In the genomic region with DNA sequence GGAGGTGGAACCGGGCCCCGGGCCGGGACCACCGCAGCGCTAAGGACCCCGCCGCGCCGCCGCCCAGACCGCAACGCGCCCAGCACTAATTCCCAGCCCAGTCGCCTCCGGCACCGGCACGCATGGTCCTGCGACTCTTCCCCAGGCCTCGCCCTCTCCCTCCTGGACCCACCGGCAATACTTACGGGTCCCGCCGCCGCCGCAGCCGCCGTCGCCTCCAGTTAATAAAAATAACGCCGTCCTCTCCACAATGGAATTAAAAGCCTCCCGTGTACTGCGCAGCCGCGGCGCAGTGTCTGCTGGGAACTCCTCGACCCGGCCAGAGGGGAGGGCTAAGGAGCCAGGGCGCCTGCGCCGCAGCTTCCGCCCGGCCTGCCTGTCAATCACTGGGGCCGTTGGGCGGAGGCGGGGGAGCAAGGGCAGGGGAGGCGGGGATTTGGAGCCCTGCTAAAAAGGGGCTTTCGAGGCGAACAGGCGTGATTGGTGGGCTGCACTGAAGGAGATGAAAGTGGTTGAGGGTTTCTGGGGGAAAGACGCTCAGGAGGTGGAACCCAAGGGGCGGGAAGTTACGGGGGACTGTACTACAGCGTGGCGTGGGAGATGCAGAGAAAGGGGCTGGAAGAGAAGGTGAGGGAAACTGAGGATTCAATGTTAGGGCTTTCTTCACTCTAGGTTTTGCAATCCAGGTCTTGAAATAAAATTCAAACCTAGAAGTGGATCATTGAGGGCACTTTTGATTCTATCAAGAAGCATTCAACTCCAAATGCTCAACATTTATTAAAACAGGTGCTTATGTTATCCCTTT, we compare ENCODE assay signal across 1 cellular context.
TF ChIP-seq lines count a peak whose summit lies in the region.

A gene with protein sequence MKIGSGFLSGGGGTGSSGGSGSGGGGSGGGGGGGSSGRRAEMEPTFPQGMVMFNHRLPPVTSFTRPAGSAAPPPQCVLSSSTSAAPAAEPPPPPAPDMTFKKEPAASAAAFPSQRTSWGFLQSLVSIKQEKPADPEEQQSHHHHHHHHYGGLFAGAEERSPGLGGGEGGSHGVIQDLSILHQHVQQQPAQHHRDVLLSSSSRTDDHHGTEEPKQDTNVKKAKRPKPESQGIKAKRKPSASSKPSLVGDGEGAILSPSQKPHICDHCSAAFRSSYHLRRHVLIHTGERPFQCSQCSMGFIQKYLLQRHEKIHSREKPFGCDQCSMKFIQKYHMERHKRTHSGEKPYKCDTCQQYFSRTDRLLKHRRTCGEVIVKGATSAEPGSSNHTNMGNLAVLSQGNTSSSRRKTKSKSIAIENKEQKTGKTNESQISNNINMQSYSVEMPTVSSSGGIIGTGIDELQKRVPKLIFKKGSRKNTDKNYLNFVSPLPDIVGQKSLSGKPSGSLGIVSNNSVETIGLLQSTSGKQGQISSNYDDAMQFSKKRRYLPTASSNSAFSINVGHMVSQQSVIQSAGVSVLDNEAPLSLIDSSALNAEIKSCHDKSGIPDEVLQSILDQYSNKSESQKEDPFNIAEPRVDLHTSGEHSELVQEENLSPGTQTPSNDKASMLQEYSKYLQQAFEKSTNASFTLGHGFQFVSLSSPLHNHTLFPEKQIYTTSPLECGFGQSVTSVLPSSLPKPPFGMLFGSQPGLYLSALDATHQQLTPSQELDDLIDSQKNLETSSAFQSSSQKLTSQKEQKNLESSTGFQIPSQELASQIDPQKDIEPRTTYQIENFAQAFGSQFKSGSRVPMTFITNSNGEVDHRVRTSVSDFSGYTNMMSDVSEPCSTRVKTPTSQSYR (minus strand): TSS at position 276 of the 805 bp plus-strand sequence. CDS start 331 bp downstream, outside the sequence.

TF ChIP-seq in K562, 482 proteins besides CTCF, POLR2A, EP300 and RAD21 (continued from another document and continues in another):
- TF ChIP-seq, protein P1, sequence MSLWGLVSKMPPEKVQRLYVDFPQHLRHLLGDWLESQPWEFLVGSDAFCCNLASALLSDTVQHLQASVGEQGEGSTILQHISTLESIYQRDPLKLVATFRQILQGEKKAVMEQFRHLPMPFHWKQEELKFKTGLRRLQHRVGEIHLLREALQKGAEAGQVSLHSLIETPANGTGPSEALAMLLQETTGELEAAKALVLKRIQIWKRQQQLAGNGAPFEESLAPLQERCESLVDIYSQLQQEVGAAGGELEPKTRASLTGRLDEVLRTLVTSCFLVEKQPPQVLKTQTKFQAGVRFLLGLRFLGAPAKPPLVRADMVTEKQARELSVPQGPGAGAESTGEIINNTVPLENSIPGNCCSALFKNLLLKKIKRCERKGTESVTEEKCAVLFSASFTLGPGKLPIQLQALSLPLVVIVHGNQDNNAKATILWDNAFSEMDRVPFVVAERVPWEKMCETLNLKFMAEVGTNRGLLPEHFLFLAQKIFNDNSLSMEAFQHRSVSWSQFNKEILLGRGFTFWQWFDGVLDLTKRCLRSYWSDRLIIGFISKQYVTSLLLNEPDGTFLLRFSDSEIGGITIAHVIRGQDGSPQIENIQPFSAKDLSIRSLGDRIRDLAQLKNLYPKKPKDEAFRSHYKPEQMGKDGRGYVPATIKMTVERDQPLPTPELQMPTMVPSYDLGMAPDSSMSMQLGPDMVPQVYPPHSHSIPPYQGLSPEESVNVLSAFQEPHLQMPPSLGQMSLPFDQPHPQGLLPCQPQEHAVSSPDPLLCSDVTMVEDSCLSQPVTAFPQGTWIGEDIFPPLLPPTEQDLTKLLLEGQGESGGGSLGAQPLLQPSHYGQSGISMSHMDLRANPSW (CRISPR knock-in tag; IDR thresholded peaks at IDR 0.05): no peak
- TF ChIP-seq ZNF551 (CRISPR knock-in tag; IDR thresholded peaks at IDR 0.05): no peak
- no peak for TF ChIP-seq KLF10 (CRISPR knock-in tag; IDR thresholded peaks at IDR 0.05)
- no peak for TF ChIP-seq EWSR1 (IDR thresholded peaks at IDR 0.05; ENCODE audit: borderline replicate concordance, low read depth, partially characterized antibody)
- TF ChIP-seq ILF3 (IDR thresholded peaks at IDR 0.05; ENCODE audit: borderline replicate concordance): no peak
- no peak for TF ChIP-seq MAFK (IDR thresholded peaks at IDR 0.05; ENCODE audit: low read length)
- no peak for TF ChIP-seq HLTF (IDR thresholded peaks at IDR 0.05)
- TF ChIP-seq PHB (CRISPR knock-in tag; IDR thresholded peaks at IDR 0.05): no peak
- TF ChIP-seq LARP7 (IDR thresholded peaks at IDR 0.05): peak; percentile 78; the same call in 1 of the 2 replicates
- TF ChIP-seq, protein P2, sequence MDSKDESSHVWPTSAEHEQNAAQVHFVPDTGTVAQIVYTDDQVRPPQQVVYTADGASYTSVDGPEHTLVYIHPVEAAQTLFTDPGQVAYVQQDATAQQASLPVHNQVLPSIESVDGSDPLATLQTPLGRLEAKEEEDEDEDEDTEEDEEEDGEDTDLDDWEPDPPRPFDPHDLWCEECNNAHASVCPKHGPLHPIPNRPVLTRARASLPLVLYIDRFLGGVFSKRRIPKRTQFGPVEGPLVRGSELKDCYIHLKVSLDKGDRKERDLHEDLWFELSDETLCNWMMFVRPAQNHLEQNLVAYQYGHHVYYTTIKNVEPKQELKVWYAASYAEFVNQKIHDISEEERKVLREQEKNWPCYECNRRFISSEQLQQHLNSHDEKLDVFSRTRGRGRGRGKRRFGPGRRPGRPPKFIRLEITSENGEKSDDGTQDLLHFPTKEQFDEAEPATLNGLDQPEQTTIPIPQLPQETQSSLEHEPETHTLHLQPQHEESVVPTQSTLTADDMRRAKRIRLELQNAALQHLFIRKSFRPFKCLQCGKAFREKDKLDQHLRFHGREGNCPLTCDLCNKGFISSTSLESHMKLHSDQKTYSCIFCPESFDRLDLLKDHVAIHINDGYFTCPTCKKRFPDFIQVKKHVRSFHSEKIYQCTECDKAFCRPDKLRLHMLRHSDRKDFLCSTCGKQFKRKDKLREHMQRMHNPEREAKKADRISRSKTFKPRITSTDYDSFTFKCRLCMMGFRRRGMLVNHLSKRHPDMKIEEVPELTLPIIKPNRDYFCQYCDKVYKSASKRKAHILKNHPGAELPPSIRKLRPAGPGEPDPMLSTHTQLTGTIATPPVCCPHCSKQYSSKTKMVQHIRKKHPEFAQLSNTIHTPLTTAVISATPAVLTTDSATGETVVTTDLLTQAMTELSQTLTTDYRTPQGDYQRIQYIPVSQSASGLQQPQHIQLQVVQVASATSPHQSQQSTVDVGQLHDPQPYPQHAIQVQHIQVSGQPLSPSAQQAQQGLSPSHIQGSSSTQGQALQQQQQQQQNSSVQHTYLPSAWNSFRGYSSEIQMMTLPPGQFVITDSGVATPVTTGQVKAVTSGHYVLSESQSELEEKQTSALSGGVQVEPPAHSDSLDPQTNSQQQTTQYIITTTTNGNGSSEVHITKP (IDR thresholded peaks at IDR 0.05; ENCODE audit: partially characterized antibody): peak; percentile 5
- TF ChIP-seq NR2C2 (CRISPR knock-in tag; IDR thresholded peaks at IDR 0.05): no peak
- TF ChIP-seq NR2C2 (tag; IDR thresholded peaks at IDR 0.05): peak; percentile 71; the same call in 1 of the 2 replicates
- TF ChIP-seq ZKSCAN1 (IDR thresholded peaks at IDR 0.05; ENCODE audit: low read depth, low read length): no peak
- no peak for TF ChIP-seq TEAD4 (IDR thresholded peaks at IDR 0.05; ENCODE audit: low read length)
- no peak for TF ChIP-seq TEAD4 (CRISPR knock-in tag; IDR thresholded peaks at IDR 0.05; ENCODE audit: borderline replicate concordance)
- TF ChIP-seq, protein P3, sequence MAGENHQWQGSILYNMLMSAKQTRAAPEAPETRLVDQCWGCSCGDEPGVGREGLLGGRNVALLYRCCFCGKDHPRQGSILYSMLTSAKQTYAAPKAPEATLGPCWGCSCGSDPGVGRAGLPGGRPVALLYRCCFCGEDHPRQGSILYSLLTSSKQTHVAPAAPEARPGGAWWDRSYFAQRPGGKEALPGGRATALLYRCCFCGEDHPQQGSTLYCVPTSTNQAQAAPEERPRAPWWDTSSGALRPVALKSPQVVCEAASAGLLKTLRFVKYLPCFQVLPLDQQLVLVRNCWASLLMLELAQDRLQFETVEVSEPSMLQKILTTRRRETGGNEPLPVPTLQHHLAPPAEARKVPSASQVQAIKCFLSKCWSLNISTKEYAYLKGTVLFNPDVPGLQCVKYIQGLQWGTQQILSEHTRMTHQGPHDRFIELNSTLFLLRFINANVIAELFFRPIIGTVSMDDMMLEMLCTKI (IDR thresholded peaks at IDR 0.05; ENCODE audit: partially characterized antibody): no peak
- TF ChIP-seq ARHGAP35 (IDR thresholded peaks at IDR 0.05; ENCODE audit: partially characterized antibody): no peak
- TF ChIP-seq PHF8 (IDR thresholded peaks at IDR 0.05; ENCODE audit: borderline replicate concordance, low read length): peak; percentile 92
- no peak; the same call in 1 of the 2 replicates for TF ChIP-seq ETV5 (CRISPR knock-in tag; IDR thresholded peaks at IDR 0.05; ENCODE audit: low read depth)
- no peak for TF ChIP-seq IFI16 (CRISPR knock-in tag; IDR thresholded peaks at IDR 0.05)
- TF ChIP-seq, protein P4, sequence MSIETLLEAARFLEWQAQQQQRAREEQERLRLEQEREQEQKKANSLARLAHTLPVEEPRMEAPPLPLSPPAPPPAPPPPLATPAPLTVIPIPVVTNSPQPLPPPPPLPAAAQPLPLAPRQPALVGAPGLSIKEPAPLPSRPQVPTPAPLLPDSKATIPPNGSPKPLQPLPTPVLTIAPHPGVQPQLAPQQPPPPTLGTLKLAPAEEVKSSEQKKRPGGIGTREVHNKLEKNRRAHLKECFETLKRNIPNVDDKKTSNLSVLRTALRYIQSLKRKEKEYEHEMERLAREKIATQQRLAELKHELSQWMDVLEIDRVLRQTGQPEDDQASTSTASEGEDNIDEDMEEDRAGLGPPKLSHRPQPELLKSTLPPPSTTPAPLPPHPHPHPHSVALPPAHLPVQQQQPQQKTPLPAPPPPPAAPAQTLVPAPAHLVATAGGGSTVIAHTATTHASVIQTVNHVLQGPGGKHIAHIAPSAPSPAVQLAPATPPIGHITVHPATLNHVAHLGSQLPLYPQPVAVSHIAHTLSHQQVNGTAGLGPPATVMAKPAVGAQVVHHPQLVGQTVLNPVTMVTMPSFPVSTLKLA (conservative IDR thresholded peaks at IDR 0.05): 0 out of 4 replicates have a peak, but pooled peaks of 1 of the 2 experiments have one; percentile 19
- TF ChIP-seq SIX5 (IDR thresholded peaks at IDR 0.05; ENCODE audit: borderline replicate concordance in 1 of 2, insufficient read depth in 1 of 2, low read depth in 1 of 2, low read length in 2 of 2): no peak
- no peak for TF ChIP-seq ZEB2 (IDR thresholded peaks at IDR 0.05)
- TF ChIP-seq ZNF445 (CRISPR knock-in tag; IDR thresholded peaks at IDR 0.05; ENCODE audit: low read depth): no peak
- TF ChIP-seq MBD2 (IDR thresholded peaks at IDR 0.05; ENCODE audit: borderline replicate concordance, low read depth): no peak
- peak; percentile 63 for TF ChIP-seq TBP (optimal IDR thresholded peaks at IDR 0.05; ENCODE audit: low read depth, low read length)
- TF ChIP-seq, protein P5, sequence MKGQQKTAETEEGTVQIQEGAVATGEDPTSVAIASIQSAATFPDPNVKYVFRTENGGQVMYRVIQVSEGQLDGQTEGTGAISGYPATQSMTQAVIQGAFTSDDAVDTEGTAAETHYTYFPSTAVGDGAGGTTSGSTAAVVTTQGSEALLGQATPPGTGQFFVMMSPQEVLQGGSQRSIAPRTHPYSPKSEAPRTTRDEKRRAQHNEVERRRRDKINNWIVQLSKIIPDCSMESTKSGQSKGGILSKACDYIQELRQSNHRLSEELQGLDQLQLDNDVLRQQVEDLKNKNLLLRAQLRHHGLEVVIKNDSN (CRISPR knock-in tag; IDR thresholded peaks at IDR 0.05): no peak
- TF ChIP-seq, protein P6, sequence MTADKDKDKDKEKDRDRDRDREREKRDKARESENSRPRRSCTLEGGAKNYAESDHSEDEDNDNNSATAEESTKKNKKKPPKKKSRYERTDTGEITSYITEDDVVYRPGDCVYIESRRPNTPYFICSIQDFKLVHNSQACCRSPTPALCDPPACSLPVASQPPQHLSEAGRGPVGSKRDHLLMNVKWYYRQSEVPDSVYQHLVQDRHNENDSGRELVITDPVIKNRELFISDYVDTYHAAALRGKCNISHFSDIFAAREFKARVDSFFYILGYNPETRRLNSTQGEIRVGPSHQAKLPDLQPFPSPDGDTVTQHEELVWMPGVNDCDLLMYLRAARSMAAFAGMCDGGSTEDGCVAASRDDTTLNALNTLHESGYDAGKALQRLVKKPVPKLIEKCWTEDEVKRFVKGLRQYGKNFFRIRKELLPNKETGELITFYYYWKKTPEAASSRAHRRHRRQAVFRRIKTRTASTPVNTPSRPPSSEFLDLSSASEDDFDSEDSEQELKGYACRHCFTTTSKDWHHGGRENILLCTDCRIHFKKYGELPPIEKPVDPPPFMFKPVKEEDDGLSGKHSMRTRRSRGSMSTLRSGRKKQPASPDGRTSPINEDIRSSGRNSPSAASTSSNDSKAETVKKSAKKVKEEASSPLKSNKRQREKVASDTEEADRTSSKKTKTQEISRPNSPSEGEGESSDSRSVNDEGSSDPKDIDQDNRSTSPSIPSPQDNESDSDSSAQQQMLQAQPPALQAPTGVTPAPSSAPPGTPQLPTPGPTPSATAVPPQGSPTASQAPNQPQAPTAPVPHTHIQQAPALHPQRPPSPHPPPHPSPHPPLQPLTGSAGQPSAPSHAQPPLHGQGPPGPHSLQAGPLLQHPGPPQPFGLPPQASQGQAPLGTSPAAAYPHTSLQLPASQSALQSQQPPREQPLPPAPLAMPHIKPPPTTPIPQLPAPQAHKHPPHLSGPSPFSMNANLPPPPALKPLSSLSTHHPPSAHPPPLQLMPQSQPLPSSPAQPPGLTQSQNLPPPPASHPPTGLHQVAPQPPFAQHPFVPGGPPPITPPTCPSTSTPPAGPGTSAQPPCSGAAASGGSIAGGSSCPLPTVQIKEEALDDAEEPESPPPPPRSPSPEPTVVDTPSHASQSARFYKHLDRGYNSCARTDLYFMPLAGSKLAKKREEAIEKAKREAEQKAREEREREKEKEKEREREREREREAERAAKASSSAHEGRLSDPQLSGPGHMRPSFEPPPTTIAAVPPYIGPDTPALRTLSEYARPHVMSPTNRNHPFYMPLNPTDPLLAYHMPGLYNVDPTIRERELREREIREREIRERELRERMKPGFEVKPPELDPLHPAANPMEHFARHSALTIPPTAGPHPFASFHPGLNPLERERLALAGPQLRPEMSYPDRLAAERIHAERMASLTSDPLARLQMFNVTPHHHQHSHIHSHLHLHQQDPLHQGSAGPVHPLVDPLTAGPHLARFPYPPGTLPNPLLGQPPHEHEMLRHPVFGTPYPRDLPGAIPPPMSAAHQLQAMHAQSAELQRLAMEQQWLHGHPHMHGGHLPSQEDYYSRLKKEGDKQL (CRISPR knock-in tag; IDR thresholded peaks at IDR 0.05; ENCODE audit: borderline replicate concordance): no peak
- no peak for TF ChIP-seq GABPB2 (CRISPR knock-in tag; conservative IDR thresholded peaks at IDR 0.05)
- TF ChIP-seq ZNF780A (CRISPR knock-in tag; IDR thresholded peaks at IDR 0.05): no peak
- no peak for TF ChIP-seq CBX2 (IDR thresholded peaks at IDR 0.05; ENCODE audit: insufficient read depth, low read length, poor library complexity, severe bottlenecking)
- no peak for TF ChIP-seq MIER1 (IDR thresholded peaks at IDR 0.05; ENCODE audit: low read depth)
- no peak for TF ChIP-seq BCL6 (CRISPR knock-in tag; IDR thresholded peaks at IDR 0.05)
- TF ChIP-seq JUNB (CRISPR knock-in tag; conservative IDR thresholded peaks at IDR 0.05): no peak
- no peak for TF ChIP-seq TRIM24 (IDR thresholded peaks at IDR 0.05)
- no peak for TF ChIP-seq CAMTA2 (CRISPR knock-in tag; conservative IDR thresholded peaks at IDR 0.05)
- no peak for TF ChIP-seq SLC30A9 (CRISPR knock-in tag; IDR thresholded peaks at IDR 0.05)
- TF ChIP-seq SRSF7 (optimal IDR thresholded peaks at IDR 0.05; ENCODE audit: low read depth, low read length): no peak
- peak; percentile 94 for TF ChIP-seq MEIS2 (IDR thresholded peaks at IDR 0.05; ENCODE audit: partially characterized antibody)
- peak; percentile 22; the same call in 1 of the 2 replicates for TF ChIP-seq FOXM1 (IDR thresholded peaks at IDR 0.05; ENCODE audit: low read depth)
- no peak; the same call in 1 of the 2 replicates for TF ChIP-seq FOXM1 (CRISPR knock-in tag; IDR thresholded peaks at IDR 0.05; ENCODE audit: low read depth)
- no peak for TF ChIP-seq NCOA4 (IDR thresholded peaks at IDR 0.05; ENCODE audit: partially characterized antibody)
